ENCODE assay signal across 7 cellular contexts in genomic region chr10:15381420-15381819, GRCh38. TPM values are rescaled to one million over a fixed set of nuclear protein-coding genes. Genes with fewer than 3 reads are reported as not detected.
"Had no signal": no experiment of that assay in that cellular context is flagged by ENCODE, and none has a peak within 500 bp of the region (broad histone marks: within the 10 kb centered on the region; RNA-seq: fewer than 3 reads in every experiment).

No MANE protein-coding gene starts in this region.

- H3K4me3 ChIP-seq: K562 had no signal

- H3K9ac ChIP-seq: KMS-11 had no signal

- H3K27ac ChIP-seq: HL-60, KMS-11 had no signal

- FAIRE-seq: K562 had no signal

- DNase-seq: IMR-90, KBM-7, KG1 had no signal

- H3K4me2 ChIP-seq: KMS-11 had no signal

- ATAC-seq: K562 had no signal

RNA-seq across cellular contexts. Expression of gene FAM171A1, which starts 10.3 kb away (rescaled TPM):
- total RNA-seq: HT-29 had no signal
